ENCODE assay signal across 15 cellular contexts in genomic region chr11:86664930-86665329, GRCh38. TPM values are rescaled to one million over a fixed set of nuclear protein-coding genes. Genes with fewer than 3 reads are reported as not detected.
DNase-seq lines count a peak whose midpoint lies in the region; ATAC-seq and TF ChIP-seq lines count a peak whose summit lies in the region.
"Had no signal": no experiment of that assay in that cellular context is flagged by ENCODE, and none has a peak within 500 bp of the region (broad histone marks: within the 10 kb centered on the region; RNA-seq: fewer than 3 reads in every experiment).

No MANE protein-coding gene starts in this region.

- no TSS peak for BruUV-seq in IMR-90 (replicated peaks; lab: Mats Ljungman, UMichigan)
- no TSS peak for BruUV-seq in mammary epithelial cell (replicated peaks; lab: Mats Ljungman, UMichigan)

- no peak overlapping the region for H3K18ac ChIP-seq in IMR-90 (ENCODE audit: low read depth, low read length)

- TF ChIP-seq RAD21 in IMR-90 (IDR thresholded peaks at IDR 0.05; ENCODE audit: low read length): no peak

- TF ChIP-seq CTCF in IMR-90 (conservative IDR thresholded peaks at IDR 0.05; ENCODE audit: low read depth, low read length) (no peak), foreskin keratinocyte (conservative IDR thresholded peaks at IDR 0.05) (no peak), tibial artery (IDR thresholded peaks at IDR 0.05) (no peak), mammary epithelial cell (conservative IDR thresholded peaks at IDR 0.05 in 1 of 2, IDR thresholded peaks at IDR 0.05 in 1 of 2; ENCODE audit: extremely low read depth in 1 of 2, insufficient read depth in 1 of 2, low read depth in 1 of 2, low read length in 2 of 2) (no peak), colonic mucosa (IDR thresholded peaks at IDR 0.05) (no peak)

- no peak overlapping the region for H3K27ac ChIP-seq in IMR-90 (ENCODE audit: insufficient read depth, low read length)
- H3K27ac ChIP-seq in foreskin keratinocyte: no peak overlapping the region
- peak overlapping the region; percentile 54 to 67 for H3K27ac ChIP-seq in tibial artery
- H3K27ac ChIP-seq in mammary epithelial cell (ENCODE audit: insufficient read depth, low read depth, low read length): no peak overlapping the region
- no peak overlapping the region for H3K27ac ChIP-seq in colonic mucosa

- H3K79me2 ChIP-seq in mammary epithelial cell (ENCODE audit: insufficient read depth, low read length): no peaks in the 10 kb centered on the region

- no peak overlapping the region for H2BK5ac ChIP-seq in IMR-90 (ENCODE audit: low read depth, low read length, poor library complexity, severe bottlenecking)

- H3K9me3 ChIP-seq in IMR-90 (ENCODE audit: control insufficient read depth, insufficient read depth, low read length) (no peaks in the 10 kb centered on the region), tibial artery (no peaks in the 10 kb centered on the region), mammary epithelial cell (replicated peaks; ENCODE audit: insufficient read depth, low read length) (no peaks in the 10 kb centered on the region), colonic mucosa (no peaks in the 10 kb centered on the region)
- H3K9me3 ChIP-seq: BE2C had no signal

- no peaks in the 10 kb centered on the region for H4K20me1 ChIP-seq in IMR-90 (ENCODE audit: insufficient read depth, low read length)
- no peaks in the 10 kb centered on the region for H4K20me1 ChIP-seq in mammary epithelial cell (ENCODE audit: insufficient read depth, low read length)

- POLR2A ChIA-PET in IMR-90 (lab: Charles Lee; ENCODE audit: unreplicated experiment): no interaction called here

- WGBS in IMR-90 (ENCODE audit: extremely low coverage in 2 of 2, insufficient read length in 1 of 2), 2 experiments: no CpG with 5 or more reads among the region's 3 CpGs
- WGBS in mammary epithelial cell (ENCODE audit: low coverage, missing lambda C conversion rate): 97% methylated on average over 3 of the region's 3 CpGs

- H2BK120ac ChIP-seq in IMR-90 (ENCODE audit: low read depth, low read length): no peak overlapping the region

- H4K5ac ChIP-seq in IMR-90 (ENCODE audit: low read depth, low read length): no peak overlapping the region

- H3K23ac ChIP-seq in IMR-90 (ENCODE audit: low read depth, low read length): no peak overlapping the region

- no peak overlapping the region for H4K91ac ChIP-seq in IMR-90 (ENCODE audit: insufficient read depth, low read depth, low read length)

- H3K36me3 ChIP-seq in IMR-90 (ENCODE audit: control insufficient read depth, insufficient read depth, low read length) (no peaks in the 10 kb centered on the region), tibial artery (no peaks in the 10 kb centered on the region), mammary epithelial cell (ENCODE audit: insufficient read depth, low read length) (no peaks in the 10 kb centered on the region), colonic mucosa (no peaks in the 10 kb centered on the region)
- H3K36me3 ChIP-seq: BE2C had no signal

- no peak for TF ChIP-seq POLR2A in IMR-90 (IDR thresholded peaks at IDR 0.05; ENCODE audit: low read depth, low read length)

- intact Hi-C loops in IMR-90 (cut with micrococcal nuclease): no loop called here
- intact Hi-C loops in tibial artery (cut with DNase I; ENCODE audit: low total_unique reads): no loop called here
- intact Hi-C loops in mammary epithelial cell (cut with micrococcal nuclease): no loop called here
- intact Hi-C loops in colonic mucosa (cut with DNase I): loop anchor here (5.0 to 10.0 kb wide), 2 partner anchors 50 to 137 kb away; partner anchors contain the start of gene PRSS23

- H2BK20ac ChIP-seq in IMR-90 (ENCODE audit: low read depth, low read length): no peak overlapping the region

- no peak overlapping the region for H2AK9ac ChIP-seq in IMR-90 (replicated peaks; ENCODE audit: low read depth, low read length, poor library complexity)

- H3K14ac ChIP-seq in IMR-90 (replicated peaks; ENCODE audit: low read depth, low read length): no peak overlapping the region

- H3K4me3 ChIP-seq in IMR-90 (ENCODE audit: insufficient read depth, low read depth, low read length) (no peak overlapping the region), tibial artery (no peak overlapping the region), mammary epithelial cell (replicated peaks in 1 of 3; ENCODE audit: insufficient read depth in 1 of 3, low read depth in 2 of 3, low read length in 3 of 3) (no peak overlapping the region), colonic mucosa (no peak overlapping the region)

- H3K9ac ChIP-seq in IMR-90 (ENCODE audit: low read depth, low read length) (no peak overlapping the region), mammary epithelial cell (ENCODE audit: insufficient read depth, low read length) (no peak overlapping the region), colonic mucosa (ENCODE audit: low read depth in 2 of 2, low read length in 2 of 2) (no peak overlapping the region)

- no peaks in the 10 kb centered on the region for H3K27me3 ChIP-seq in IMR-90 (ENCODE audit: control insufficient read depth, insufficient read depth, low read length)
- no peaks in the 10 kb centered on the region for H3K27me3 ChIP-seq in foreskin keratinocyte
- H3K27me3 ChIP-seq in tibial artery: no peaks in the 10 kb centered on the region
- H3K27me3 ChIP-seq in mammary epithelial cell (ENCODE audit: insufficient read depth, low read length): no peaks in the 10 kb centered on the region
- H3K27me3 ChIP-seq in colonic mucosa: no peaks in the 10 kb centered on the region

- dilution Hi-C loops in IMR-90 (cut with HindIII; ENCODE audit: low sequenced_read_pairs, unreplicated experiment) (no loop called here), mammary epithelial cell (cut with HindIII; ENCODE audit: low sequenced_read_pairs) (no loop called here)

- no peak overlapping the region for H3K4ac ChIP-seq in IMR-90 (ENCODE audit: low read depth, low read length)

- 0 out of 4 replicates have a peak, but pooled peaks cover 0 to 3% of the 10 kb centered on the region in 2 experiments for H3K79me1 ChIP-seq in IMR-90 (ENCODE audit: low read depth in 1 of 2, low read length in 2 of 2)

- H2BK15ac ChIP-seq in IMR-90 (ENCODE audit: low read depth, low read length): 0 out of 3 replicates have a peak overlapping the region, but pooled peaks have one; percentile 0

- no peak overlapping the region for H4K8ac ChIP-seq in IMR-90 (ENCODE audit: low read depth in 2 of 2, low read length in 2 of 2)

- CTCF ChIA-PET in IMR-90 (lab: Yijun Ruan, JAX): no interaction called here
- CTCF ChIA-PET in mammary epithelial cell (lab: Charles Lee; ENCODE audit: low non-redundant PET): no interaction called here

- DNase-seq in IMR-90: no peak
- DNase-seq in NCI-H345 treated with DMSO at 0.1 percent for 48 hours (lab: John Stamatoyannopoulos, UW; ENCODE audit: unreplicated experiment): peak; percentile 56
- DNase-seq in foreskin keratinocyte: no peak
- no peak for DNase-seq in tibial artery
- no peak for DNase-seq in mammary epithelial cell
- DNase-seq in colonic mucosa: no peak
- DNase-seq in NCI-H526 (lab: John Stamatoyannopoulos, UW): no peak
- DNase-seq: BE2C; CD8-positive, alpha-beta T cell; HFFc6; MM.1S; NCI-H2081 treated with DMSO at 0.1 percent for 48 hours; NCI-H446; SHP77 treated with DMSO at 0.1 percent for 48 hours had no signal

- H3K9me1 ChIP-seq in IMR-90 (ENCODE audit: insufficient read depth, low read length): peaks cover 3% of the 10 kb centered on the region; the same call in 1 of the 2 replicates

- peaks cover 2% of the 10 kb centered on the region; the same call in 1 of the 2 replicates for H3K4me1 ChIP-seq in IMR-90 (ENCODE audit: control insufficient read depth, insufficient read depth, low read length)
- peaks cover 15% of the 10 kb centered on the region for H3K4me1 ChIP-seq in foreskin keratinocyte
- H3K4me1 ChIP-seq in tibial artery: peaks cover 0 to 60% (median 20%) of the 10 kb centered on the region in 4 donors
- peaks cover 19% of the 10 kb centered on the region for H3K4me1 ChIP-seq in mammary epithelial cell (ENCODE audit: insufficient read depth, low read length)
- H3K4me1 ChIP-seq in colonic mucosa: no peaks in the 10 kb centered on the region
- H3K4me1 ChIP-seq: BE2C had no signal

- H3K4me2 ChIP-seq in IMR-90 (ENCODE audit: low read depth, low read length): no peak overlapping the region
- no peak overlapping the region for H3K4me2 ChIP-seq in mammary epithelial cell (ENCODE audit: insufficient read depth, low read depth, low read length)

- in situ Hi-C loops in IMR-90 (cut with MboI; ENCODE audit: low sequenced_read_pairs): no loop called here
- in situ Hi-C loops in mammary epithelial cell (cut with MboI; ENCODE audit: low sequenced_read_pairs in 2 of 2): no loop called here

- H2AK5ac ChIP-seq in IMR-90 (ENCODE audit: low read depth, low read length): peak overlapping the region; percentile 5

- no peak overlapping the region for H3K56ac ChIP-seq in IMR-90 (ENCODE audit: extremely low read depth, insufficient read depth, low read length)

- ATAC-seq in IMR-90 (ENCODE audit: low read depth) (no peak), foreskin keratinocyte (peak; percentile 57)
- ATAC-seq: CD8-positive, alpha-beta T cell; HepG2 had no signal

- H2AFZ ChIP-seq in IMR-90 (replicated peaks; ENCODE audit: low read length, poor library complexity): no peak overlapping the region
- H2AFZ ChIP-seq in mammary epithelial cell (ENCODE audit: low read depth, low read length): no peak overlapping the region

TF ChIP-seq in IMR-90, 13 proteins besides CTCF, POLR2A, EP300 and RAD21:
- TF ChIP-seq NFE2L2 (IDR thresholded peaks at IDR 0.05; ENCODE audit: low read depth, low read length) (no peak), MAZ (IDR thresholded peaks at IDR 0.05; ENCODE audit: borderline replicate concordance, low read depth, low read length) (no peak), CEBPB (IDR thresholded peaks at IDR 0.05; ENCODE audit: low read depth, low read length) (no peak)

RNA-seq across cellular contexts. Expression of gene ME3, which starts 7.5 kb away (rescaled TPM):
- total RNA-seq in IMR-90 (2012; rRNA removed): 9.0 and 9.2 TPM in 2 replicates
- 7.8 and 10.1 TPM in 2 replicates for polyA plus RNA-seq in IMR-90 (2012; rRNA removed)
- 2.9 and 5.5 TPM in 2 replicates for polyA plus RNA-seq in IMR-90 (2012; cell fraction: cytosol; rRNA removed)
- polyA plus RNA-seq in IMR-90 (2012; cell fraction: nucleus; rRNA removed; ENCODE audit: low replicate concordance): 39.5 and 39.7 TPM in 2 replicates
- 2.4 and 3.7 TPM in 2 replicates for total RNA-seq in foreskin keratinocyte
- polyA plus RNA-seq in foreskin keratinocyte: 2.2 and 3.2 TPM in 2 replicates
- 10 to 100 TPM in 1 of 2 donors, not detected in 1; 11.2 TPM for total RNA-seq in mammary epithelial cell
- 1.4 TPM for polyA plus RNA-seq in mammary epithelial cell
- not detected for polyA minus RNA-seq in mammary epithelial cell
- total RNA-seq in colonic mucosa: 10 to 100 TPM; 13.8 to 20.3 TPM
- total RNA-seq: HepG2 had no signal
- polyA plus RNA-seq: HepG2 had no signal

Comparison
In these comparisons a context has a peak if more than half of its experiments do, and no peak if none do; other contexts are left out.
1. H3K27ac ChIP-seq: peak in tibial artery (2 of 2); none in IMR-90 (single experiment), foreskin keratinocyte (single experiment), mammary epithelial cell (single experiment) and colonic mucosa (single experiment).